Comparison of ENCODE assay signal across 25 cellular contexts in the genomic region with DNA sequence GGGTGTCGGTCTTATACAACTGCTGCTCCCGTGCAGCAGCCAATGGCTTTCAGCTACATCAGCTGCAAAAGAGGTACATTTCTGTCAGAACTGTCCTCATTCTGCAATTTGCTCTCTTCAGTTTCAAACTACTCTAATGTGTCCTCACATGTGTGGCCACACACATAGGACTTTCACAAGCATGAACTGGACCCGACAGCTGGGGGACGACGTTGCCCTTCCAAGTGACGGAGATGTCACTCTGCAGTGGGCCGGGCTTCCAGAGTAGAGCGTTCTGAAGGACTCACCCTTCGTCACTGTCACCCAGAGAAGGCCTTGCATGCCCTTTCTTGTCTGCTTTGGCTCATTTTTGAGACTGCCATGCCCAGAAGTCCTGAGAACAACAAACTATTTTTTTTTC.
"Had no signal": no experiment of that assay in that cellular context is flagged by ENCODE, and none has a peak within 500 bp of the region (broad histone marks: within the 10 kb centered on the region; RNA-seq: fewer than 3 reads in every experiment).

No MANE protein-coding gene starts in this region.

- H3K27me3 ChIP-seq: adrenal gland, breast epithelium had no signal

- H3K9ac ChIP-seq: KMS-11 had no signal

- DNase-seq: activated CD4-positive, alpha-beta memory T cell treated with anti-CD3 and anti-CD28 coated beads, Interleukin-2, amount 10 ng/mL, durations not matched to agents 7 days and 5 days; activated CD4-positive, alpha-beta T cell treated with anti-CD3 and anti-CD28 coated beads for 36 hours; activated CD4-positive, alpha-beta T cell treated with anti-CD3 and anti-CD28 coated beads, Interleukin-2, amount 50 U/mL, for 1 hour; activated naive CD4-positive, alpha-beta T cell treated with anti-CD3 and anti-CD28 coated beads, Interleukin-2, amount 50 U/mL, for 16 hours; activated naive CD8-positive, alpha-beta T cell treated with anti-CD3 and anti-CD28 coated beads, Interleukin-2, amount 10 ng/mL, durations not matched to agents 7 days and 5 days; activated T-cell treated with anti-CD3 and anti-CD28 coated beads for 4 hours; activated T-cell treated with anti-CD3 and anti-CD28 coated beads, Interleukin-2, amount 50 U/mL, for 48 hours; adrenal gland; anterior cingulate cortex; central memory CD4-positive, alpha-beta T cell; NCI-H1092; NCI-H1417; NCI-H1930; NCI-H2171; NCI-H226; NCI-H526; NCI-H774; NK-92 treated with Interleukin-12 subunit alpha and Interleukin-12 subunit beta, amount 100 ng/mL, for 24 hours; OCI-M1; SIG-M5; T-cell; T-helper 2 cell; WERI-Rb-1 had no signal

- ATAC-seq: activated CD4-positive, alpha-beta T cell treated with anti-CD3 and anti-CD28 coated beads for 36 hours; T-cell had no signal

- H3K36me3 ChIP-seq: adrenal gland, breast epithelium, WERI-Rb-1 had no signal

- H3K27ac Mint-ChIP-seq: activated CD4-positive, alpha-beta memory T cell treated with anti-CD3 and anti-CD28 coated beads, Interleukin-2, amount 10 ng/mL, durations not matched to agents 7 days and 5 days; activated CD4-positive, alpha-beta T cell treated with anti-CD3 and anti-CD28 coated beads for 36 hours; activated naive CD8-positive, alpha-beta T cell treated with anti-CD3 and anti-CD28 coated beads, Interleukin-2, amount 10 ng/mL, durations not matched to agents 7 days and 5 days; T-cell had no signal

- H3K4me3 ChIP-seq: adrenal gland, breast epithelium had no signal

- H3K27ac ChIP-seq: adrenal gland, breast epithelium, KMS-11, WERI-Rb-1 had no signal

- H3K4me1 Mint-ChIP-seq: activated CD4-positive, alpha-beta memory T cell treated with anti-CD3 and anti-CD28 coated beads, Interleukin-2, amount 10 ng/mL, durations not matched to agents 7 days and 5 days; activated CD4-positive, alpha-beta T cell treated with anti-CD3 and anti-CD28 coated beads for 36 hours had no signal

- H3K4me2 ChIP-seq: KMS-11 had no signal

- H3K4me3 Mint-ChIP-seq: activated CD4-positive, alpha-beta memory T cell treated with anti-CD3 and anti-CD28 coated beads, Interleukin-2, amount 10 ng/mL, durations not matched to agents 7 days and 5 days; activated CD4-positive, alpha-beta T cell treated with anti-CD3 and anti-CD28 coated beads for 36 hours; activated naive CD8-positive, alpha-beta T cell treated with anti-CD3 and anti-CD28 coated beads, Interleukin-2, amount 10 ng/mL, durations not matched to agents 7 days and 5 days; T-cell had no signal

- H3K9me3 Mint-ChIP-seq: activated naive CD8-positive, alpha-beta T cell treated with anti-CD3 and anti-CD28 coated beads, Interleukin-2, amount 10 ng/mL, durations not matched to agents 7 days and 5 days had no signal

- H3K9me3 ChIP-seq: adrenal gland, breast epithelium had no signal
